ENCODE assay signal across 19 cellular contexts in genomic region chr14:50381008-50381407, GRCh38. TPM values are rescaled to one million over a fixed set of nuclear protein-coding genes. Genes with fewer than 3 reads are reported as not detected.
DNase-seq lines count a peak whose midpoint lies in the region; ATAC-seq, FAIRE-seq and TF ChIP-seq lines count a peak whose summit lies in the region.
"Had no signal": no experiment of that assay in that cellular context is flagged by ENCODE, and none has a peak within 500 bp of the region (broad histone marks: within the 10 kb centered on the region; RNA-seq: fewer than 3 reads in every experiment).

No MANE protein-coding gene starts in this region.

- H3K4me1 ChIP-seq in kidney (ENCODE audit: control insufficient read depth in 1 of 2, insufficient read depth in 1 of 2, low read depth in 1 of 2, low read length in 2 of 2) (peaks cover 15 to 16% of the 10 kb centered on the region in 2 donors), HepG2 (ENCODE audit: insufficient read depth, low read length) (peaks cover 17% of the 10 kb centered on the region), mesenchymal stem cell (ENCODE audit: control insufficient read depth, insufficient read depth, low read depth, low read length) (peaks cover 6% of the 10 kb centered on the region), heart right ventricle (peaks cover 0 to 5% (median 0%) of the 10 kb centered on the region in 9 donors)

- TF ChIP-seq CTCF in VCaP (conservative IDR thresholded peaks at IDR 0.05) = no peak
- TF ChIP-seq CTCF in kidney (IDR thresholded peaks at IDR 0.05; ENCODE audit: borderline replicate concordance, extremely low read depth, insufficient read depth) = no peak
- TF ChIP-seq CTCF in HepG2 (CRISPR knock-in tag; IDR thresholded peaks at IDR 0.05) = no peak
- no peak for TF ChIP-seq CTCF in heart right ventricle (IDR thresholded peaks at IDR 0.05)

- no peak overlapping the region for H2BK5ac ChIP-seq in mesenchymal stem cell (ENCODE audit: low read depth, low read length, poor library complexity, severe bottlenecking)

- H3K36me3 ChIP-seq in kidney (ENCODE audit: control insufficient read depth in 1 of 2, insufficient read depth in 2 of 2, low read length in 2 of 2) (peaks cover 0 to 7% of the 10 kb centered on the region in 2 donors), HepG2 (replicated peaks in 1 of 2; ENCODE audit: control insufficient read depth in 1 of 2, insufficient read depth in 2 of 2, low read length in 2 of 2) (no peaks in the 10 kb centered on the region), mesenchymal stem cell (ENCODE audit: control insufficient read depth in 1 of 2, insufficient read depth in 2 of 2, low read depth in 1 of 2, low read length in 2 of 2) (peaks cover 3 to 10% of the 10 kb centered on the region in 2 experiments), heart right ventricle (no peaks in the 10 kb centered on the region)

- H2AK5ac ChIP-seq in mesenchymal stem cell (ENCODE audit: low read length, severe bottlenecking) = peak overlapping the region; percentile 11

- TF ChIP-seq RAD21 in HepG2 (CRISPR knock-in tag; IDR thresholded peaks at IDR 0.05) = no peak

- ATAC-seq in HepG2 (peak; percentile 36; the same call in 2 of the 3 replicates), HG03457 (IDR thresholded peaks at IDR 0.05; ENCODE audit: unreplicated experiment) (no peak), heart right ventricle (no peak)

- H3K27me3 ChIP-seq in HepG2 (ENCODE audit: control insufficient read depth in 1 of 2, insufficient read depth in 2 of 2, low read length in 2 of 2) (no peaks in the 10 kb centered on the region), mesenchymal stem cell (ENCODE audit: control insufficient read depth in 1 of 2, insufficient read depth in 1 of 2, low read length in 2 of 2) (no peaks in the 10 kb centered on the region), heart right ventricle (no peaks in the 10 kb centered on the region)

- FAIRE-seq in kidney (lab: Jason Lieb, UNC) (no peak), HepG2 (lab: Jason Lieb, UNC) (no peak)
- FAIRE-seq: GM12891, GM18507, H54 had no signal

- H4K91ac ChIP-seq in mesenchymal stem cell (ENCODE audit: low read length) = no peak overlapping the region

- H3K27ac ChIP-seq in VCaP = peak overlapping the region; percentile 68
- H3K27ac ChIP-seq in kidney (ENCODE audit: low read depth in 2 of 2, low read length in 2 of 2) = peak overlapping the region; percentile 37 to 78
- H3K27ac ChIP-seq in HepG2 (ENCODE audit: extremely low read length, insufficient read depth, low read length) = no peak overlapping the region
- H3K27ac ChIP-seq in mesenchymal stem cell (ENCODE audit: low read length, poor library complexity, severe bottlenecking) = no peak overlapping the region
- no peak overlapping the region for H3K27ac ChIP-seq in heart right ventricle

- no peak overlapping the region for H3K4ac ChIP-seq in mesenchymal stem cell (ENCODE audit: low read depth in 1 of 2, low read length in 2 of 2)

- no peak for TF ChIP-seq POLR2A in HepG2 (IDR thresholded peaks at IDR 0.05; ENCODE audit: insufficient read depth in 1 of 2, low read depth in 2 of 2, low read length in 2 of 2)

- no peak overlapping the region for H2BK120ac ChIP-seq in mesenchymal stem cell (ENCODE audit: low read depth, low read length)

- no peak overlapping the region for H3K23ac ChIP-seq in mesenchymal stem cell (ENCODE audit: low read length in 2 of 2)

- H3K9ac ChIP-seq in kidney (ENCODE audit: low read length in 2 of 2) = no peak overlapping the region
- no peak overlapping the region for H3K9ac ChIP-seq in HepG2 (ENCODE audit: insufficient read depth, low read depth, low read length)
- H3K9ac ChIP-seq in mesenchymal stem cell (ENCODE audit: low read length) = no peak overlapping the region

- H3K9me3 ChIP-seq in kidney (ENCODE audit: control insufficient read depth in 1 of 2, low read length in 2 of 2) (no peaks in the 10 kb centered on the region), HepG2 (ENCODE audit: low read length) (no peaks in the 10 kb centered on the region), mesenchymal stem cell (ENCODE audit: control insufficient read depth, low read length) (no peaks in the 10 kb centered on the region), heart right ventricle (no peaks in the 10 kb centered on the region)

- H3K4me3 ChIP-seq in kidney (ENCODE audit: low read length in 2 of 2) = peak overlapping the region in 1 of 2 donors; percentile 11
- no peak overlapping the region for H3K4me3 ChIP-seq in HepG2 (replicated peaks in 1 of 3; ENCODE audit: insufficient read depth in 1 of 3, low read depth in 2 of 3, low read length in 3 of 3)
- no peak overlapping the region for H3K4me3 ChIP-seq in mesenchymal stem cell (ENCODE audit: insufficient read depth in 1 of 2, low read depth in 1 of 2, low read length in 2 of 2)
- no peak overlapping the region for H3K4me3 ChIP-seq in heart right ventricle

- H3K79me2 ChIP-seq in HepG2 (ENCODE audit: insufficient read depth, low read length) = no peaks in the 10 kb centered on the region

- no peak overlapping the region for H2BK12ac ChIP-seq in mesenchymal stem cell (ENCODE audit: low read length in 2 of 2)

- no TSS peak for BruUV-seq in HepG2 (replicated peaks; lab: Mats Ljungman, UMichigan)

- no peak overlapping the region for H3K14ac ChIP-seq in mesenchymal stem cell (ENCODE audit: low read length in 2 of 2)

- H2BK15ac ChIP-seq in mesenchymal stem cell (ENCODE audit: low read depth, poor library complexity, severe bottlenecking) = no peak overlapping the region

- no peaks in the 10 kb centered on the region for H4K20me1 ChIP-seq in HepG2 (ENCODE audit: insufficient read depth, low read length)

- CTCF ChIA-PET in HepG2 (lab: Yijun Ruan, JAX; ENCODE audit: low intra/inter-chr PET ratio, low total read pairs) = no interaction called here

- TF ChIP-seq EP300 in HepG2 (IDR thresholded peaks at IDR 0.05; ENCODE audit: low read depth in 2 of 2, low read length in 2 of 2) (no peak), HepG2 (CRISPR knock-in tag; IDR thresholded peaks at IDR 0.05; ENCODE audit: borderline replicate concordance) (no peak)

- H2AFZ ChIP-seq in HepG2 (ENCODE audit: low read length) (no peak overlapping the region), mesenchymal stem cell (ENCODE audit: low read depth, low read length) (no peak overlapping the region)

- in situ Hi-C loops in HepG2 (cut with HindIII; ENCODE audit: extremely low pct_ligation_motif_present, low pct_unique_long_range_greater_than_20kb) = no loop called here

- no peak overlapping the region for H3K18ac ChIP-seq in mesenchymal stem cell (ENCODE audit: low read depth in 1 of 2, low read length in 2 of 2)

- WGBS in HepG2 (ENCODE audit: low lambda C conversion rate) = 91% methylated on average over 1 of the region's 1 CpG
- 97% methylated on average over 1 of the region's 1 CpG for WGBS in mesenchymal stem cell
- whole genome bisulfite sequencing in heart right ventricle, 2 donors = 91 to 93% methylated on average over 1 of the region's 1 CpG

- intact Hi-C loops in kidney (cut with DNase I) = no loop called here
- intact Hi-C loops in HepG2 (cut with micrococcal nuclease; ENCODE audit: unreplicated experiment) = no loop called here
- intact Hi-C loops in heart right ventricle (cut with DNase I) = no loop called here

- POLR2A ChIA-PET in HepG2 (lab: Yijun Ruan, JAX) = interaction anchor here (0.7 kb wide), 1 partner anchor 14 kb away, joined by 3 read pairs; no protein-coding TSS in a partner anchor

- H3K79me1 ChIP-seq in mesenchymal stem cell (replicated peaks; ENCODE audit: low read length, poor library complexity, severe bottlenecking) = peaks cover 2% of the 10 kb centered on the region

- H3K4me2 ChIP-seq in HepG2 (ENCODE audit: low read depth, low read length) (no peak overlapping the region), mesenchymal stem cell (ENCODE audit: low read length, poor library complexity, severe bottlenecking) (no peak overlapping the region)

- DNase-seq in kidney = no peak
- no peak for DNase-seq in HepG2 (ENCODE audit: low spot score)
- no peak for DNase-seq in mesenchymal stem cell
- DNase-seq in NCI-H146 treated with DMSO at 0.1 percent for 48 hours (lab: John Stamatoyannopoulos, UW; ENCODE audit: unreplicated experiment) = no peak
- no peak for DNase-seq in NOMO-1 treated with DMSO at 0.1 percent for 48 hours (lab: John Stamatoyannopoulos, UW; ENCODE audit: unreplicated experiment)
- DNase-seq in heart right ventricle = no peak
- DNase-seq: C1 segment of cervical spinal cord; Calu3; CD4-positive, alpha-beta memory T cell; COR-L47; DMS79 treated with DMSO at 0.1 percent for 48 hours; GF-D8; GOT3; HCEC 1CT had no signal

- no peak overlapping the region for H4K8ac ChIP-seq in mesenchymal stem cell (ENCODE audit: low read length)

RNA-seq across cellular contexts. Expression of gene CDKL1, which starts 15.7 kb away (rescaled TPM):
- total RNA-seq in kidney (60.0 TPM), HepG2 (2016; rRNA removed; fragmentation: Illumina TruSeq; extraction: Trizol) (5.1 and 7.9 TPM in 2 replicates), heart right ventricle (1 to 10 TPM in 8 of 10 donors, under 1 TPM in 2; 0.71 to 6.0 (median 2.4) TPM)
- polyA plus RNA-seq in kidney (ENCODE audit: insufficient read depth, low read depth, low replicate concordance) (17.9 TPM), HepG2 (2011; rRNA removed) (0.30 and 4.4 TPM in 2 replicates), heart right ventricle (under 1 TPM; 0.73 to 0.94 TPM)
- total RNA-seq in HepG2 (2016; cell fraction: cytosol; rRNA removed; fragmentation: Illumina TruSeq; extraction: Trizol; ENCODE audit: low read depth) = 1.4 and 3.0 TPM in 2 replicates
- 4.2 and 9.4 TPM in 2 replicates for total RNA-seq in HepG2 (2016; cell fraction: insoluble cytoplasmic fraction; rRNA removed; fragmentation: Illumina TruSeq; extraction: Trizol)
- total RNA-seq in HepG2 (2016; cell fraction: membrane; rRNA removed; fragmentation: Illumina TruSeq; extraction: Trizol) = 2.3 and 3.1 TPM in 2 replicates
- 1.9 and 6.9 TPM in 2 replicates for total RNA-seq in HepG2 (2016; cell fraction: nucleus; rRNA removed; fragmentation: Illumina TruSeq; extraction: Trizol)
- 0.33 and 1.1 TPM in 2 replicates for polyA plus RNA-seq in HepG2 (2011; cell fraction: cytosol; rRNA removed)
- polyA plus RNA-seq in HepG2 (2011; cell fraction: nucleus; rRNA removed) = 0.57 and 0.66 TPM in 2 replicates
- 0.33 and 0.63 TPM in 2 replicates for polyA plus RNA-seq in HepG2 (2012)
- 0.33 and 1.4 TPM in 2 replicates for polyA plus RNA-seq in HepG2 (2016; cell fraction: cytosol; fragmentation: Illumina TruSeq; extraction: Trizol; ENCODE audit: low read depth)
- polyA plus RNA-seq in HepG2 (2016; cell fraction: insoluble cytoplasmic fraction; fragmentation: Illumina TruSeq; extraction: Trizol; ENCODE audit: low read depth) = 7.0 and 9.1 TPM in 2 replicates
- polyA plus RNA-seq in HepG2 (2016; cell fraction: membrane; fragmentation: Illumina TruSeq; extraction: Trizol; ENCODE audit: low read depth) = 0.94 and 1.4 TPM in 2 replicates
- 1.9 and 2.0 TPM in 2 replicates for polyA plus RNA-seq in HepG2 (2016; cell fraction: nucleus; fragmentation: Illumina TruSeq; extraction: Trizol; ENCODE audit: insufficient read depth, low read depth)
- polyA minus RNA-seq in HepG2 (2011; rRNA and poly(A)+ RNA removed; ENCODE audit: low replicate concordance) = 1.7 and 2.9 TPM in 2 replicates
- 0.79 and 2.7 TPM in 2 replicates for polyA minus RNA-seq in HepG2 (2011; cell fraction: cytosol; rRNA and poly(A)+ RNA removed)
- polyA minus RNA-seq in HepG2 (2011; cell fraction: nucleus; rRNA and poly(A)+ RNA removed) = 0.99 and 1.2 TPM in 2 replicates
- 6.5 TPM for polyA plus RNA-seq in mesenchymal stem cell (2013, experiment 1 of 2)
- 4.4 TPM for polyA plus RNA-seq in mesenchymal stem cell (2013, experiment 2 of 2)

Comparison
In these comparisons a context has a peak if more than half of its experiments do, and no peak if none do; other contexts are left out.
1. H3K27ac ChIP-seq: peak in VCaP (single experiment) and kidney (2 of 2); none in HepG2 (single experiment), mesenchymal stem cell (single experiment) and heart right ventricle (0 of 10).